ENCODE assay signal across 14 cellular contexts in genomic region chrX:23292979-23293651, GRCh38. TPM values are rescaled to one million over a fixed set of nuclear protein-coding genes. Genes with fewer than 3 reads are reported as not detected.
A peak's percentile ranks its signal among the peaks of the same experiment; 100 is the strongest.
DNase-seq lines count a peak whose midpoint lies in the region; ATAC-seq and TF ChIP-seq lines count a peak whose summit lies in the region.
"Had no signal": no experiment of that assay in that cellular context is flagged by ENCODE, and none has a peak within 500 bp of the region (broad histone marks: within the 10 kb centered on the region; RNA-seq: fewer than 3 reads in every experiment).

No MANE protein-coding gene starts in this region.

- no peak for TF ChIP-seq CTCF in BE2C (IDR thresholded peaks at IDR 0.05; ENCODE audit: low read depth, low read length)
- no peak for TF ChIP-seq CTCF in epithelial cell of proximal tubule (conservative IDR thresholded peaks at IDR 0.05; ENCODE audit: low read depth, low read length)

- H3K4me1 Mint-ChIP-seq in stimulated activated naive B cell treated with anti-CD40 and anti-IgM and Interleukin-4, amounts not matched to agents 10 μg/mL and 1 μg/mL and 100 μg/mL, for 72 hours = no peaks in the 10 kb centered on the region

- H3K9me3 ChIP-seq in BE2C = no peaks in the 10 kb centered on the region
- H3K9me3 ChIP-seq: testis had no signal

- H3K4me3 ChIP-seq in BE2C (ENCODE audit: low read depth, low read length) (no peak overlapping the region), epithelial cell of proximal tubule (ENCODE audit: low read depth, low read length) (no peak overlapping the region)
- H3K4me3 ChIP-seq: testis had no signal

- no peaks in the 10 kb centered on the region for H3K36me3 Mint-ChIP-seq in stimulated activated naive B cell treated with anti-CD40 and anti-IgM and Interleukin-4, amounts not matched to agents 10 μg/mL and 1 μg/mL and 100 μg/mL, for 72 hours

- no peak overlapping the region for H3K4me3 Mint-ChIP-seq in stimulated activated naive B cell treated with anti-CD40 and anti-IgM and Interleukin-4, amounts not matched to agents 10 μg/mL and 1 μg/mL and 100 μg/mL, for 72 hours
- H3K4me3 Mint-ChIP-seq: activated naive CD4-positive, alpha-beta T cell treated with anti-CD3 and anti-CD28 coated beads for 36 hours had no signal

- no peaks in the 10 kb centered on the region for H3K27me3 ChIP-seq in BE2C
- H3K27me3 ChIP-seq: testis had no signal

- peak; percentile 26 for DNase-seq in BE2C
- peak; percentile 75 for DNase-seq in NCI-H446 treated with DMSO at 0.1 percent for 48 hours (lab: John Stamatoyannopoulos, UW)
- DNase-seq in epithelial cell of proximal tubule (ENCODE audit: low read depth) = peak; percentile 56
- DNase-seq in occipital lobe (lab: John Stamatoyannopoulos, UW) = peak; percentile 14
- DNase-seq in stimulated activated naive B cell treated with anti-CD40 and anti-IgM and Interleukin-4, amounts not matched to agents 10 μg/mL and 1 μg/mL and 100 μg/mL, for 72 hours = no peak
- DNase-seq in NCI-H1694 (lab: John Stamatoyannopoulos, UW) = no peak
- no peak for DNase-seq in activated effector memory CD4-positive, alpha-beta T cell treated with anti-CD3 and anti-CD28 coated beads, Interleukin-2, amount 50 U/mL, for 16 hours
- DNase-seq in Kasumi-1 (lab: John Stamatoyannopoulos, UW) = no peak
- DNase-seq: activated naive CD4-positive, alpha-beta T cell treated with anti-CD3 and anti-CD28 coated beads for 36 hours; DMS153; mammary epithelial cell; MM.1S; NCI-H2171; testis had no signal

- ATAC-seq in stimulated activated naive B cell treated with anti-CD40 and anti-IgM and Interleukin-4, amounts not matched to agents 10 μg/mL and 1 μg/mL and 100 μg/mL, for 72 hours (replicated peaks) = no peak

- no peaks in the 10 kb centered on the region for H3K36me3 ChIP-seq in BE2C

- H3K4me1 ChIP-seq in BE2C = no peaks in the 10 kb centered on the region
- H3K4me1 ChIP-seq: testis had no signal

- no peaks in the 10 kb centered on the region for H3K9me3 Mint-ChIP-seq in stimulated activated naive B cell treated with anti-CD40 and anti-IgM and Interleukin-4, amounts not matched to agents 10 μg/mL and 1 μg/mL and 100 μg/mL, for 72 hours
- H3K9me3 Mint-ChIP-seq: activated naive CD4-positive, alpha-beta T cell treated with anti-CD3 and anti-CD28 coated beads for 36 hours had no signal

- peaks cover 0 to 3% of the 10 kb centered on the region in 2 donors for H3K27me3 Mint-ChIP-seq in stimulated activated naive B cell treated with anti-CD40 and anti-IgM and Interleukin-4, amounts not matched to agents 10 μg/mL and 1 μg/mL and 100 μg/mL, for 72 hours

- no peak overlapping the region for H3K27ac Mint-ChIP-seq in stimulated activated naive B cell treated with anti-CD40 and anti-IgM and Interleukin-4, amounts not matched to agents 10 μg/mL and 1 μg/mL and 100 μg/mL, for 72 hours
- H3K27ac Mint-ChIP-seq: activated naive CD4-positive, alpha-beta T cell treated with anti-CD3 and anti-CD28 coated beads for 36 hours had no signal

RNA-seq across cellular contexts. Expression of gene PTCHD1, which starts 41.5 kb away (rescaled TPM):
- 0.03 TPM for polyA plus RNA-seq in BE2C (2012; ENCODE audit: insufficient read depth, insufficient read length, low read depth)
- total RNA-seq in epithelial cell of proximal tubule = 0.06 TPM in 1 of 2 replicates, not detected in the other
- total RNA-seq in occipital lobe = 14.0 TPM
- total RNA-seq: activated naive CD4-positive, alpha-beta T cell treated with anti-CD3 and anti-CD28 coated beads for 36 hours; mammary epithelial cell had no signal
- polyA plus RNA-seq: mammary epithelial cell had no signal

Comparison
In these comparisons a context has a peak if more than half of its experiments do, and no peak if none do; other contexts are left out.
1. DNase-seq: peak in BE2C (single experiment), NCI-H446 treated with DMSO at 0.1 percent for 48 hours (single experiment), epithelial cell of proximal tubule (single experiment) and occipital lobe (single experiment); none in stimulated activated naive B cell treated with anti-CD40 and anti-IgM and Interleukin-4, amounts not matched to agents 10 μg/mL and 1 μg/mL and 100 μg/mL, for 72 hours (single experiment), NCI-H1694 (single experiment), activated effector memory CD4-positive, alpha-beta T cell treated with anti-CD3 and anti-CD28 coated beads, Interleukin-2, amount 50 U/mL, for 16 hours (single experiment) and Kasumi-1 (0 of 2).
2. RNA of gene PTCHD1, which starts 41.5 kb away (total RNA-seq): 14.0 TPM in occipital lobe (single experiment); 0.06 TPM in epithelial cell of proximal tubule; every median in the first group is over 10 times any median in the second.